ENCODE assay signal across 15 cellular contexts in genomic region chr5:63563008-63563917, GRCh38.
DNase-seq lines count a peak whose midpoint lies in the region; ATAC-seq and TF ChIP-seq lines count a peak whose summit lies in the region.
"Had no signal": no experiment of that assay in that cellular context is flagged by ENCODE, and none has a peak within 500 bp of the region (broad histone marks: within the 10 kb centered on the region; RNA-seq: fewer than 3 reads in every experiment).

No MANE protein-coding gene starts in this region.

- in situ Hi-C loops in Panc1 (cut with HindIII; ENCODE audit: low pct_unique_long_range_greater_than_20kb, low sequenced_read_pairs) (no loop called here), GM13976 (cut with MboI; ENCODE audit: low sequenced_read_pairs, unreplicated experiment) (no loop called here)

- H3K36me3 ChIP-seq in Panc1 (ENCODE audit: control insufficient read depth, insufficient read depth, low read length), result no peaks in the 10 kb centered on the region

- no TSS peak for BruUV-seq in Panc1 (replicated peaks; lab: Mats Ljungman, UMichigan)

- no peak overlapping the region for H3K27ac ChIP-seq in Panc1 (ENCODE audit: low read length)

- no peaks in the 10 kb centered on the region for H3K4me1 ChIP-seq in Panc1 (ENCODE audit: control insufficient read depth, insufficient read depth, low read length)
- H3K4me1 ChIP-seq: Caco-2 had no signal

- peak overlapping the region; percentile 12 to 28; a peak in 3 of 4 replicates for H3K4me3 ChIP-seq in Panc1 (ENCODE audit: low read depth in 2 of 2, low read length in 2 of 2)

- intact Hi-C loops in Panc1 (cut with micrococcal nuclease; ENCODE audit: unreplicated experiment), result no loop called here

- POLR2A ChIA-PET in Panc1 (lab: Charles Lee), result no interaction called here

- CTCF ChIA-PET in Panc1 (lab: Charles Lee), result no interaction called here

- no peaks in the 10 kb centered on the region for H3K27me3 ChIP-seq in Panc1 (ENCODE audit: control insufficient read depth, insufficient read depth, low read length)

- ATAC-seq in Panc1 (0 out of 2 replicates have a peak, but pooled peaks have one; percentile 51), HG02938 (IDR thresholded peaks at IDR 0.05; ENCODE audit: unreplicated experiment) (no peak)

- TF ChIP-seq CTCF in Panc1 (IDR thresholded peaks at IDR 0.05), result no peak
- TF ChIP-seq CTCF in GM13976 (IDR thresholded peaks at IDR 0.05; ENCODE audit: borderline replicate concordance, control extremely low read depth, extremely low read depth, insufficient read depth, missing control alignments), result no peak

- DNase-seq in HT1080 (ENCODE audit: low read depth) (peak; percentile 8), Panc1 (ENCODE audit: low read depth, low spot score) (no peak), cerebellar cortex (ENCODE audit: low spot score) (peak; percentile 64), renal cortical epithelial cell (ENCODE audit: low read depth) (peak; percentile 21), GM13976 (ENCODE audit: low spot score) (no peak), NCI-H524 (lab: John Stamatoyannopoulos, UW) (no peak)
- DNase-seq: AML-193; Caco-2; GOT3; NCI-H1436 treated with DMSO at 0.1 percent for 48 hours; NCI-H2081; NCI-H526; NK-92 treated with Interleukin-12 subunit alpha and Interleukin-12 subunit beta, amount 100 ng/mL, for 24 hours; SHP77 had no signal

- H3K9me3 ChIP-seq in Panc1 (ENCODE audit: control insufficient read depth, insufficient read depth, low read depth, low read length), result no peaks in the 10 kb centered on the region

Comparison
In these comparisons a context has a peak if more than half of its experiments do, and no peak if none do; other contexts are left out.
1. DNase-seq: peak in HT1080 (single experiment), cerebellar cortex (single experiment) and renal cortical epithelial cell (single experiment); none in Panc1 (single experiment), GM13976 (single experiment) and NCI-H524 (0 of 2).